Comparison of ENCODE assay signal across 12 cellular contexts in the genomic region with DNA sequence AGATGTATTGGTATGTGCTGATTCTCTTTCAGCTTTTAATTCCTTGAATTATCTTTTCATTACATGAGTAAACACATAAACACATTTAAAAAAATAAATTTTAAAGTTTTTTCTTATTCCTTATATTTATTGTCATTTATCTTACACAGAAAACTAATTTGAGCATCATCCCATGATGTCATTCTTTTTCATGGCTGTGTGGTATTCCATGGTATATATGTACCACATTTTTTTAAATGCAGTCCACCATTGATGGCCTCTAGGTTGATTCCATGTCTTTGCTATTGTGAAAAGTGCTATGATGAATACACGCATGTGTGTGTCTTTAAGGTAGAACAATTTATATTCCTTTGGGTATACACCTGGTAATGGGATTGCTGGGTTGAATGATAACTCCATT. TPM values are rescaled to one million over a fixed set of nuclear protein-coding genes. Genes with fewer than 3 reads are reported as not detected.
"Had no signal": no experiment of that assay in that cellular context is flagged by ENCODE, and none has a peak within 500 bp of the region (broad histone marks: within the 10 kb centered on the region; RNA-seq: fewer than 3 reads in every experiment).

No MANE protein-coding gene starts in this region.

- H2AFZ ChIP-seq: GM23248, GM23338 had no signal

- H3K4me3 ChIP-seq: GM23248, GM23338, HAP-1 had no signal

- H3K4me2 ChIP-seq: GM23338 had no signal

- FAIRE-seq: H1, H54 had no signal

- H3K9me3 ChIP-seq: HAP-1 had no signal

- ATAC-seq: GM23338, HCT116 had no signal

- H3K36me3 ChIP-seq: HAP-1 had no signal

- H3K9ac ChIP-seq: GM23248 had no signal

- DNase-seq: GM23248, GOT3, H7, H9, HCEC 1CT, HFFc6 had no signal

- H3K27ac ChIP-seq: GM23248 had no signal

RNA-seq across cellular contexts. Expression of gene OTOR, which starts 33.3 kb away (rescaled TPM):
- total RNA-seq: GM23248, GM23338, H1, H4, H7, H9, HFFc6 had no signal
- polyA plus RNA-seq: GM23248, GM23338, H1 had no signal
